11 cellular contexts compared by ENCODE assay signal in genomic region chr19:50657222-50657669, GRCh38. TPM values are rescaled to one million over a fixed set of nuclear protein-coding genes. Genes with fewer than 3 reads are reported as not detected.
DNase-seq lines count a peak whose midpoint lies in the region; ATAC-seq and TF ChIP-seq lines count a peak whose summit lies in the region.
"Had no signal": no experiment of that assay in that cellular context is flagged by ENCODE, and none has a peak within 500 bp of the region (broad histone marks: within the 10 kb centered on the region; RNA-seq: fewer than 3 reads in every experiment).

No MANE protein-coding gene starts in this region.

- TF ChIP-seq POLR2A in HCT116 (IDR thresholded peaks at IDR 0.05; ENCODE audit: borderline replicate concordance, extremely low read depth, insufficient read depth, insufficient read length) (no peak), transverse colon (IDR thresholded peaks at IDR 0.05) (no peak)

- WGBS in transverse colon (ENCODE audit: low coverage in 1 of 2), 2 donors = 46 to 57% methylated on average over 5 to 6 of the region's 6 CpGs

- POLR2A ChIA-PET in HCT116 (lab: Charles Lee) = no interaction called here
- POLR2A ChIA-PET in naive thymus-derived CD8-positive, alpha-beta T cell (lab: Charles Lee) = no interaction called here

- H3K4me3 ChIP-seq in BLaER1 (peak overlapping the region; percentile 67), HCT116 (replicated peaks in 1 of 2; ENCODE audit: low read depth in 1 of 2, low read length in 2 of 2) (peak overlapping the region; percentile 77 to 81), transverse colon (no peak overlapping the region)

- H3K9me3 Mint-ChIP-seq in activated naive CD8-positive, alpha-beta T cell treated with anti-CD3 and anti-CD28 coated beads, Interleukin-2, amount 50 U/mL, for 24 hours = peaks cover 11% of the 10 kb centered on the region
- peaks cover 0 to 39% (median 9%) of the 10 kb centered on the region in 9 donors for H3K9me3 Mint-ChIP-seq in naive thymus-derived CD8-positive, alpha-beta T cell

- H3K4me1 Mint-ChIP-seq in activated naive CD8-positive, alpha-beta T cell treated with anti-CD3 and anti-CD28 coated beads, Interleukin-2, amount 50 U/mL, for 24 hours = peaks cover 20% of the 10 kb centered on the region
- peaks cover 14 to 23% (median 17%) of the 10 kb centered on the region in 4 donors for H3K4me1 Mint-ChIP-seq in naive thymus-derived CD8-positive, alpha-beta T cell

- in situ Hi-C loops in transverse colon (cut with MboI; ENCODE audit: low pct_ligation_motif_present in 1 of 4, low pct_unique_long_range_greater_than_20kb in 1 of 4, low sequenced_read_pairs in 3 of 4) = no loop called here

- H3K79me2 ChIP-seq in HCT116 (ENCODE audit: insufficient read depth, low read length) = no peaks in the 10 kb centered on the region

- ATAC-seq in HCT116 = no peak
- no peak for ATAC-seq in activated naive CD8-positive, alpha-beta T cell treated with anti-CD3 and anti-CD28 coated beads, Interleukin-2, amount 50 U/mL, for 24 hours
- no peak for ATAC-seq in naive thymus-derived CD8-positive, alpha-beta T cell
- ATAC-seq in HG03565 (IDR thresholded peaks at IDR 0.05; ENCODE audit: unreplicated experiment) = no peak

- H4K20me1 ChIP-seq in BLaER1 (peaks cover 25% of the 10 kb centered on the region), HCT116 (ENCODE audit: insufficient read depth) (no peaks in the 10 kb centered on the region)

- RAD21 ChIA-PET in HCT116 (lab: Charles Lee; ENCODE audit: low non-redundant PET in 1 of 2, low total read pairs in 2 of 2, uncharacterized antibody in 2 of 2, unreplicated experiment in 2 of 2) = no interaction called here

- TF ChIP-seq CTCF in HCT116 (IDR thresholded peaks at IDR 0.05 in 2 of 3, conservative IDR thresholded peaks at IDR 0.05 in 1 of 3; ENCODE audit: borderline replicate concordance in 1 of 3, insufficient read depth in 1 of 3, low read depth in 2 of 3, low read length in 2 of 3) (no peak), transverse colon (IDR thresholded peaks at IDR 0.05) (no peak)

- no peaks in the 10 kb centered on the region for H3K9me2 ChIP-seq in HCT116 (ENCODE audit: insufficient read depth)

- H3K9ac ChIP-seq in BLaER1 = peak overlapping the region; percentile 76; the same call in 1 of the 2 replicates
- H3K9ac ChIP-seq in HCT116 (ENCODE audit: low read length) = peak overlapping the region; percentile 84

- TSS peak; percentile 91 for BruUV-seq in HCT116 (replicated peaks; lab: Mats Ljungman, UMichigan)

- peak overlapping the region; percentile 85 for H3K4me3 Mint-ChIP-seq in activated naive CD8-positive, alpha-beta T cell treated with anti-CD3 and anti-CD28 coated beads, Interleukin-2, amount 50 U/mL, for 24 hours
- peak overlapping the region in 9 of 10 donors; percentile 19 to 94 (median 88) for H3K4me3 Mint-ChIP-seq in naive thymus-derived CD8-positive, alpha-beta T cell

- H3K27ac Mint-ChIP-seq in activated naive CD8-positive, alpha-beta T cell treated with anti-CD3 and anti-CD28 coated beads, Interleukin-2, amount 50 U/mL, for 24 hours = peak overlapping the region; percentile 17
- H3K27ac Mint-ChIP-seq in naive thymus-derived CD8-positive, alpha-beta T cell = peak overlapping the region in 6 of 10 donors; percentile 29 to 99 (median 94)

- no peak for TF ChIP-seq EP300 in transverse colon (IDR thresholded peaks at IDR 0.05; ENCODE audit: low read depth)

- H3K4me2 ChIP-seq in BLaER1 (peak overlapping the region; percentile 94), HCT116 (ENCODE audit: low read length) (peak overlapping the region; percentile 91)

- CTCF ChIA-PET in HCT116 (lab: Charles Lee) = no interaction called here

- DNase-seq in HCT116 (ENCODE audit: low read depth, low spot score) (no peak), transverse colon (no peak), NCI-H1048 (lab: John Stamatoyannopoulos, UW) (no peak), NCI-H446 (lab: John Stamatoyannopoulos, UW) (no peak)
- no peak for DNase-seq in activated naive CD8-positive, alpha-beta T cell treated with anti-CD3 and anti-CD28 coated beads, Interleukin-2, amount 50 U/mL, for 24 hours
- DNase-seq in naive thymus-derived CD8-positive, alpha-beta T cell = no peak
- DNase-seq: DMS 273 treated with DMSO at 0.1 percent for 48 hours, NCI-H1105 treated with DMSO at 0.1 percent for 48 hours had no signal

- H3K27me3 ChIP-seq in BLaER1 (no peaks in the 10 kb centered on the region), HCT116 (ENCODE audit: insufficient read depth, low read length) (no peaks in the 10 kb centered on the region), transverse colon (peaks cover 68% of the 10 kb centered on the region)

- H3K9me3 ChIP-seq in BLaER1 = peaks cover 6% of the 10 kb centered on the region; the same call in 1 of the 2 replicates
- no peaks in the 10 kb centered on the region for H3K9me3 ChIP-seq in HCT116 (ENCODE audit: control insufficient read depth in 1 of 2, insufficient read depth in 1 of 2, low read depth in 1 of 2, low read length in 2 of 2)
- H3K9me3 ChIP-seq in transverse colon = no peaks in the 10 kb centered on the region

- peaks cover 8% of the 10 kb centered on the region for H3K36me3 ChIP-seq in BLaER1
- H3K36me3 ChIP-seq in HCT116 (ENCODE audit: control insufficient read depth in 1 of 2, insufficient read depth in 2 of 2, low read length in 2 of 2) = no peaks in the 10 kb centered on the region
- H3K36me3 ChIP-seq in transverse colon = no peaks in the 10 kb centered on the region
- H3K36me3 ChIP-seq: tibial nerve had no signal

- peaks cover 37% of the 10 kb centered on the region for H3K4me1 ChIP-seq in BLaER1
- H3K4me1 ChIP-seq in HCT116 (ENCODE audit: control insufficient read depth in 1 of 2, insufficient read depth in 2 of 2, low read length in 2 of 2) = peaks cover 0 to 34% of the 10 kb centered on the region in 2 experiments; a peak in 3 of 4 replicates
- H3K4me1 ChIP-seq in transverse colon = peaks cover 0 to 14% (median 11%) of the 10 kb centered on the region in 4 donors

- peaks cover 8% of the 10 kb centered on the region for H3K36me3 Mint-ChIP-seq in activated naive CD8-positive, alpha-beta T cell treated with anti-CD3 and anti-CD28 coated beads, Interleukin-2, amount 50 U/mL, for 24 hours (ENCODE audit: low read depth)
- peaks cover 0 to 9% (median 3%) of the 10 kb centered on the region in 3 donors for H3K36me3 Mint-ChIP-seq in naive thymus-derived CD8-positive, alpha-beta T cell

- no peak overlapping the region for H3K27ac ChIP-seq in BLaER1
- peak overlapping the region; percentile 66; the same call in 1 of the 2 replicates for H3K27ac ChIP-seq in HCT116 (ENCODE audit: low read depth, low read length)
- H3K27ac ChIP-seq in transverse colon = no peak overlapping the region
- H3K27ac ChIP-seq: tibial nerve had no signal

- TF ChIP-seq RAD21 in HCT116 (IDR thresholded peaks at IDR 0.05; ENCODE audit: low read depth) = no peak

- H3K27me3 Mint-ChIP-seq in activated naive CD8-positive, alpha-beta T cell treated with anti-CD3 and anti-CD28 coated beads, Interleukin-2, amount 50 U/mL, for 24 hours = peaks cover 73% of the 10 kb centered on the region
- H3K27me3 Mint-ChIP-seq in naive thymus-derived CD8-positive, alpha-beta T cell = peaks cover 34 to 85% (median 56%) of the 10 kb centered on the region in 5 donors

- intact Hi-C loops in HCT116 (cut with micrococcal nuclease) (loop anchor here (5.0 to 10.0 kb wide), 2 partner anchors 122 to 290 kb away; partner anchors contain the start of gene NAPSA), transverse colon (cut with DNase I; ENCODE audit: low total_unique reads) (no loop called here)

- no peak overlapping the region for H2AFZ ChIP-seq in HCT116 (ENCODE audit: low read depth, low read length, poor library complexity, severe bottlenecking)

TF ChIP-seq in HCT116, 20 proteins besides CTCF, POLR2A, EP300 and RAD21:
- TF ChIP-seq SRF (IDR thresholded peaks at IDR 0.05; ENCODE audit: low read depth) (no peak), EGR1 (IDR thresholded peaks at IDR 0.05; ENCODE audit: low read depth) (no peak), REST (IDR thresholded peaks at IDR 0.05; ENCODE audit: low read depth) (no peak), CEBPB (IDR thresholded peaks at IDR 0.05; ENCODE audit: low read depth) (no peak), TCF7L2 (IDR thresholded peaks at IDR 0.05; ENCODE audit: borderline replicate concordance, extremely low read depth, insufficient read depth, insufficient read length) (no peak)

RNA-seq across cellular contexts. Expression of gene C19orf81, which starts 8.0 kb away (rescaled TPM):
- 14.5 TPM for total RNA-seq in HCT116 (2021; ENCODE audit: unreplicated experiment)
- polyA plus RNA-seq in HCT116 (2012) = 12.4 and 14.8 TPM in 2 replicates
- 1 to 10 TPM; 1.9 to 2.4 TPM for total RNA-seq in naive thymus-derived CD8-positive, alpha-beta T cell
- polyA plus RNA-seq in naive thymus-derived CD8-positive, alpha-beta T cell = 1 to 10 TPM; 1.2 to 5.3 (median 1.8) TPM
- total RNA-seq in transverse colon = not detected
- total RNA-seq: tibial nerve had no signal

RNA-seq across cellular contexts. Expression of gene SYT3, which starts 17.6 kb away (rescaled TPM):
- total RNA-seq in HCT116 (2021; ENCODE audit: unreplicated experiment) (4.6 TPM), transverse colon (under 1 TPM in 1 of 4 donors, not detected in 3; 0.64 TPM)
- 4.1 and 4.4 TPM in 2 replicates for polyA plus RNA-seq in HCT116 (2012)
- total RNA-seq in naive thymus-derived CD8-positive, alpha-beta T cell = 1 to 10 TPM; 2.7 TPM
- 1 to 10 TPM in 1 of 3 donors, under 1 TPM in 2; 0.51 to 1.7 (median 0.51) TPM for polyA plus RNA-seq in naive thymus-derived CD8-positive, alpha-beta T cell
- total RNA-seq: tibial nerve had no signal

Comparison
In these comparisons a context has a peak if more than half of its experiments do, and no peak if none do; other contexts are left out.
1. H3K4me3 ChIP-seq: peak in BLaER1 (single experiment) and HCT116 (2 of 2); none in transverse colon (0 of 4).